8 cellular contexts compared by ENCODE assay signal in the genomic region with DNA sequence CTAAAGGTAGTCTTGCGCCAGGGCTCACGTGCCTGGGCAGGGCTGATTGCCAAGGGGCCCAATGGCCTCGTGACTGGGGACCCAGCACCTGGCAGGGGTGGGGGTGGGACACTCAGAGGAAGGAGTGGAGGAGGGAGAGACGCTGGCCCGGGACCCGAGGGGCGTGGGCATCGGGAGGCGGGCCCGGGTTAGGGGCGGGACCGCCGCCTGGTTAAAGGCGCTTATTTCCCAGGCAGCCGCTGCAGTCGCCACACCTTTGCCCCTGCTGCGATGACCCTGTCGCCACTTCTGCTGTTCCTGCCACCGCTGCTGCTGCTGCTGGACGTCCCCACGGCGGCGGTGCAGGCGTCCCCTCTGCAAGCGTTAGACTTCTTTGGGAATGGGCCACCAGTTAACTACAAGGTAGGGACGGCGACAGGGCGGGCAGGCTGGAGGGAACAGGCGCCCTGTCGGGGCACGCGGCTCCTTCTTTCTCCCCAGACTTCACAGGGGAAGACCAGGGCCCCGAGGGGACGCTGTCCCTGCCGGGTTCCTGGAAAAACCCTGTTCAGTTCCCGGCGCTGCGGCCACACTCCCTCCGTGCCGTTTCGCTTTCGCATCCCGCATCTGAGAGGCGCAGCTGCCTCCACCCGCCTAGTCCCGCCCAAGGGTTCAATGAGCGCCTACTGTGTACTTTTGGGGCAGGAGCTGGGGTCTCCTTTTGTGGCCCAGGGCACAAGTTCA. TPM values are rescaled to one million over a fixed set of nuclear protein-coding genes. Genes with fewer than 3 reads are reported as not detected.
DNase-seq lines count a peak whose midpoint lies in the region; ATAC-seq and TF ChIP-seq lines count a peak whose summit lies in the region.

A gene (plus strand): TSS at position 242 of the 723 bp plus-strand sequence. CDS start 29 bp downstream, at position 271.

- peaks cover 39% of the 10 kb centered on the region for H3K79me2 ChIP-seq in OCI-LY3 (ENCODE audit: low read length)

- intact Hi-C loops in activated T-helper 1 cell treated with anti-CD3 and anti-CD28 coated beads, Interleukin-12 subunit alpha, Interleukin-12 subunit beta, Interleukin-2, Interleukin-4 antibody, amounts not matched to agents 30 ng/mL and 10 ng/mL and 1 ng/mL, durations not matched to agents 14 hours and 24 hours and 36 hours (cut with micrococcal nuclease) = loop anchor here (1.0 to 5.0 kb wide), 3 partner anchors 12 to 166 kb away; a partner anchor contains a TSS

- TF ChIP-seq CTCF in BE2C (IDR thresholded peaks at IDR 0.05; ENCODE audit: low read depth, low read length) (no peak), OCI-LY3 (IDR thresholded peaks at IDR 0.05; ENCODE audit: low read depth, low read length) (no peak), gastroesophageal sphincter (IDR thresholded peaks at IDR 0.05) (no peak), omental fat pad (IDR thresholded peaks at IDR 0.05) (no peak)

- peaks cover 3% of the 10 kb centered on the region for H3K27me3 Mint-ChIP-seq in activated T-helper 1 cell treated with anti-CD3 and anti-CD28 coated beads, Interleukin-12 subunit alpha, Interleukin-12 subunit beta, Interleukin-2, Interleukin-4 antibody, amounts not matched to agents 30 ng/mL and 10 ng/mL and 1 ng/mL, durations not matched to agents 14 hours and 24 hours and 36 hours (ENCODE audit: insufficient read depth)

- H3K4me3 Mint-ChIP-seq in activated T-helper 1 cell treated with anti-CD3 and anti-CD28 coated beads, Interleukin-12 subunit alpha, Interleukin-12 subunit beta, Interleukin-2, Interleukin-4 antibody, amounts not matched to agents 30 ng/mL and 10 ng/mL and 1 ng/mL, durations not matched to agents 14 hours and 24 hours and 36 hours = peak within 1 kb of the TSS; percentile 91

- peak within 1 kb of the TSS; percentile 64 for H3K4me3 ChIP-seq in BE2C (ENCODE audit: low read depth, low read length)
- H3K4me3 ChIP-seq in OCI-LY3 (ENCODE audit: low read length) = peak within 1 kb of the TSS; percentile 84
- peak within 1 kb of the TSS; percentile 46 to 75 for H3K4me3 ChIP-seq in gastroesophageal sphincter

- peaks cover 28% of the 10 kb centered on the region for H3K36me3 Mint-ChIP-seq in activated T-helper 1 cell treated with anti-CD3 and anti-CD28 coated beads, Interleukin-12 subunit alpha, Interleukin-12 subunit beta, Interleukin-2, Interleukin-4 antibody, amounts not matched to agents 30 ng/mL and 10 ng/mL and 1 ng/mL, durations not matched to agents 14 hours and 24 hours and 36 hours (ENCODE audit: low read depth)

- peaks cover 27% of the 10 kb centered on the region for H3K4me1 Mint-ChIP-seq in activated T-helper 1 cell treated with anti-CD3 and anti-CD28 coated beads, Interleukin-12 subunit alpha, Interleukin-12 subunit beta, Interleukin-2, Interleukin-4 antibody, amounts not matched to agents 30 ng/mL and 10 ng/mL and 1 ng/mL, durations not matched to agents 14 hours and 24 hours and 36 hours (ENCODE audit: low read depth)

- peaks cover 4% of the 10 kb centered on the region for H3K4me1 ChIP-seq in BE2C
- peaks cover 56% of the 10 kb centered on the region for H3K4me1 ChIP-seq in OCI-LY3 (ENCODE audit: low read length)
- peaks cover 0 to 24% (median 4%) of the 10 kb centered on the region in 3 donors for H3K4me1 ChIP-seq in gastroesophageal sphincter

- TF ChIP-seq POLR2A in gastroesophageal sphincter (IDR thresholded peaks at IDR 0.05) = peak in 1 of 2 donors; percentile 49

- peak within 1 kb of the TSS; percentile 72 for H3K27ac Mint-ChIP-seq in activated T-helper 1 cell treated with anti-CD3 and anti-CD28 coated beads, Interleukin-12 subunit alpha, Interleukin-12 subunit beta, Interleukin-2, Interleukin-4 antibody, amounts not matched to agents 30 ng/mL and 10 ng/mL and 1 ng/mL, durations not matched to agents 14 hours and 24 hours and 36 hours

- no peak for TF ChIP-seq EP300 in gastroesophageal sphincter (IDR thresholded peaks at IDR 0.05)

- no peak within 1 kb of the TSS for H2AFZ ChIP-seq in OCI-LY3 (ENCODE audit: low read depth, low read length)

- peaks cover 6% of the 10 kb centered on the region for H3K36me3 ChIP-seq in BE2C
- peaks cover 53% of the 10 kb centered on the region for H3K36me3 ChIP-seq in OCI-LY3 (replicated peaks; ENCODE audit: low read depth, low read length)
- peaks cover 0 to 13% of the 10 kb centered on the region in 2 donors for H3K36me3 ChIP-seq in gastroesophageal sphincter

- WGBS in gastroesophageal sphincter (ENCODE audit: low coverage in 1 of 2), 2 donors = 0% methylated on average over 1 to 7 of the region's 47 CpGs

- peak; percentile 49 for ATAC-seq in GM18909 (IDR thresholded peaks at IDR 0.05; ENCODE audit: poor library complexity, unreplicated experiment)
- peak; percentile 44 for ATAC-seq in HG03196 (IDR thresholded peaks at IDR 0.05; ENCODE audit: unreplicated experiment)
- peak; percentile 78 for ATAC-seq in gastroesophageal sphincter
- peak; percentile 57 for ATAC-seq in omental fat pad (ENCODE audit: low FRiP score)

- DNase-seq in BE2C (peak; percentile 58), omental fat pad (ENCODE audit: low spot score) (no peak), cerebellar nuclear complex (lab: John Stamatoyannopoulos, UW) (no peak)
- DNase-seq in activated T-helper 1 cell treated with anti-CD3 and anti-CD28 coated beads, Interleukin-12 subunit alpha, Interleukin-12 subunit beta, Interleukin-2, Interleukin-4 antibody, amounts not matched to agents 30 ng/mL and 10 ng/mL and 1 ng/mL, durations not matched to agents 14 hours and 24 hours and 36 hours (ENCODE audit: low spot score) = peak; percentile 65

- peaks cover 24% of the 10 kb centered on the region for H4K20me1 ChIP-seq in OCI-LY3 (ENCODE audit: insufficient read depth, low read length)

- H3K27ac ChIP-seq in OCI-LY3 (ENCODE audit: low read length) (peak within 1 kb of the TSS; percentile 96), gastroesophageal sphincter (peak within 1 kb of the TSS in 3 of 4 donors; percentile 54 to 74 (median 66))

- H3K4me2 ChIP-seq in OCI-LY3 (ENCODE audit: low read length) = peak within 1 kb of the TSS; percentile 89

- H3K9me3 ChIP-seq in BE2C (no peaks in the 10 kb centered on the region), OCI-LY3 (ENCODE audit: insufficient read depth, low read length) (no peaks in the 10 kb centered on the region), gastroesophageal sphincter (no peaks in the 10 kb centered on the region)

- peak within 1 kb of the TSS; percentile 88 for H3K9ac ChIP-seq in OCI-LY3 (ENCODE audit: low read length)

- peaks cover 15% of the 10 kb centered on the region for H3K27me3 ChIP-seq in BE2C
- no peaks in the 10 kb centered on the region for H3K27me3 ChIP-seq in OCI-LY3 (ENCODE audit: low read depth, low read length)
- H3K27me3 ChIP-seq in gastroesophageal sphincter = no peaks in the 10 kb centered on the region

- no peaks in the 10 kb centered on the region for H3K9me3 Mint-ChIP-seq in activated T-helper 1 cell treated with anti-CD3 and anti-CD28 coated beads, Interleukin-12 subunit alpha, Interleukin-12 subunit beta, Interleukin-2, Interleukin-4 antibody, amounts not matched to agents 30 ng/mL and 10 ng/mL and 1 ng/mL, durations not matched to agents 14 hours and 24 hours and 36 hours

RNA-seq across cellular contexts. Expression of the gene that starts here (rescaled TPM):
- 12.4 TPM for polyA plus RNA-seq in BE2C (2012; ENCODE audit: insufficient read depth, insufficient read length, low read depth)
- 45.3 and 49.9 TPM in 2 replicates for total RNA-seq in activated T-helper 1 cell treated with anti-CD3 and anti-CD28 coated beads, Interleukin-12 subunit alpha, Interleukin-12 subunit beta, Interleukin-2, Interleukin-4 antibody, amounts not matched to agents 30 ng/mL and 10 ng/mL and 1 ng/mL, durations not matched to agents 14 hours and 24 hours and 36 hours
- total RNA-seq in gastroesophageal sphincter (10 to 100 TPM in 3 of 4 donors, 1 to 10 TPM in 1; 4.4 to 79.6 (median 40.8) TPM), omental fat pad (100 to 1,000 TPM in 2 of 4 donors, 10 to 100 TPM in 2; 74.8 to 466 (median 148) TPM)

Comparison
In these comparisons a context has a peak if more than half of its experiments do, and no peak if none do; other contexts are left out.
1. DNase-seq: peak in BE2C (single experiment) and activated T-helper 1 cell treated with anti-CD3 and anti-CD28 coated beads, Interleukin-12 subunit alpha, Interleukin-12 subunit beta, Interleukin-2, Interleukin-4 antibody, amounts not matched to agents 30 ng/mL and 10 ng/mL and 1 ng/mL, durations not matched to agents 14 hours and 24 hours and 36 hours (single experiment); none in omental fat pad (single experiment) and cerebellar nuclear complex (0 of 2).
2. Peak in every context shown above with its lines, with median percentiles within 50 percentile points of each other: H3K4me3 ChIP-seq and ATAC-seq.